16 cellular contexts compared by ENCODE assay signal in genomic region chr4:155629183-155629825, GRCh38.
A peak's percentile ranks its signal among the peaks of the same experiment; 100 is the strongest.
DNase-seq lines count a peak whose midpoint lies in the region; ATAC-seq, FAIRE-seq and TF ChIP-seq lines count a peak whose summit lies in the region.
"Had no signal": no experiment of that assay in that cellular context is flagged by ENCODE, and none has a peak within 500 bp of the region (broad histone marks: within the 10 kb centered on the region; RNA-seq: fewer than 3 reads in every experiment).

No MANE protein-coding gene starts in this region.

- FAIRE-seq in HTR-8/SVneo (lab: Jason Lieb, UNC): no peak
- FAIRE-seq: H54, TTC549 had no signal

- DNase-seq in AG09309 (ENCODE audit: low read depth): peak; percentile 34
- DNase-seq in HTR-8/SVneo (ENCODE audit: insufficient read length, low spot score): peak; percentile 24
- DNase-seq in astrocyte of the hippocampus (ENCODE audit: low read depth, low spot score): peak; percentile 63
- peak; percentile 85 for DNase-seq in kidney tubule cell (ENCODE audit: low spot score)
- DNase-seq in GOT3 (lab: John Stamatoyannopoulos, UW): no peak
- no peak for DNase-seq in DMS114 treated with DMSO at 0.1 percent for 48 hours (lab: John Stamatoyannopoulos, UW; ENCODE audit: unreplicated experiment)
- DNase-seq: activated T-cell treated with anti-CD3 and anti-CD28 coated beads, Interleukin-2, amount 50 U/mL, for 48 hours; KBM-7; NCI-H2171; posterior cingulate gyrus; RPMI8226 had no signal

- no peak for ATAC-seq in GM18861 (IDR thresholded peaks at IDR 0.05; ENCODE audit: unreplicated experiment)
- no peak for ATAC-seq in GM21825 (IDR thresholded peaks at IDR 0.05; ENCODE audit: unreplicated experiment)

- no peak for TF ChIP-seq CTCF in AG09309 (IDR thresholded peaks at IDR 0.05; ENCODE audit: control insufficient read depth, insufficient read depth, low read depth, low read length, missing control alignments)

- H3K4me3 ChIP-seq in AG09309 (ENCODE audit: control insufficient read depth, low read depth, low read length): no peak overlapping the region
- H3K4me3 ChIP-seq: BLaER1 had no signal

Comparison
In these comparisons a context has a peak if more than half of its experiments do, and no peak if none do; other contexts are left out.
1. DNase-seq: peak in AG09309 (single experiment), HTR-8/SVneo (single experiment), astrocyte of the hippocampus (single experiment) and kidney tubule cell (single experiment); none in GOT3 (single experiment) and DMS114 treated with DMSO at 0.1 percent for 48 hours (single experiment).